12 cellular contexts compared by ENCODE assay signal in genomic region chr14:100191584-100192249, GRCh38. TPM values are rescaled to one million over a fixed set of nuclear protein-coding genes. Genes with fewer than 3 reads are reported as not detected.
A peak's percentile ranks its signal among the peaks of the same experiment; 100 is the strongest.
DNase-seq lines count a peak whose midpoint lies in the region; ATAC-seq and TF ChIP-seq lines count a peak whose summit lies in the region.
"Had no signal": no experiment of that assay in that cellular context is flagged by ENCODE, and none has a peak within 500 bp of the region (broad histone marks: within the 10 kb centered on the region; RNA-seq: fewer than 3 reads in every experiment).

No MANE protein-coding gene starts in this region.

- H3K23ac ChIP-seq in mesenchymal stem cell (ENCODE audit: low read length in 2 of 2) = no peak overlapping the region

- H3K36me3 Mint-ChIP-seq in activated naive CD4-positive, alpha-beta T cell treated with anti-CD3 and anti-CD28 coated beads for 36 hours (ENCODE audit: low read depth) = no peaks in the 10 kb centered on the region
- no peaks in the 10 kb centered on the region for H3K36me3 Mint-ChIP-seq in activated naive CD8-positive, alpha-beta T cell treated with anti-CD3 and anti-CD28 coated beads, Interleukin-2, amount 10 ng/mL, durations not matched to agents 7 days and 5 days
- H3K36me3 Mint-ChIP-seq: naive B cell had no signal

- DNase-seq in activated naive CD4-positive, alpha-beta T cell treated with anti-CD3 and anti-CD28 coated beads for 36 hours = no peak
- DNase-seq in activated naive CD4-positive, alpha-beta T cell (lab: John Stamatoyannopoulos, UW) = no peak
- DNase-seq in activated naive CD8-positive, alpha-beta T cell treated with anti-CD3 and anti-CD28 coated beads, Interleukin-2, amount 10 ng/mL, durations not matched to agents 7 days and 5 days = no peak
- no peak for DNase-seq in mesenchymal stem cell
- DNase-seq in tibial nerve (ENCODE audit: low spot score in 2 of 2) = no peak
- DNase-seq in D341Med (ENCODE audit: low spot score) = no peak
- no peak for DNase-seq in GM19238 (ENCODE audit: insufficient read length, low spot score)
- DNase-seq: KG1; naive B cell; stimulated activated CD4-positive, alpha-beta T cell treated with anti-CD3 and anti-CD28 coated beads, Interleukin-4, amount 100 ng/mL, for 4 hours had no signal

- ATAC-seq in activated naive CD8-positive, alpha-beta T cell treated with anti-CD3 and anti-CD28 coated beads, Interleukin-2, amount 10 ng/mL, durations not matched to agents 7 days and 5 days (ENCODE audit: low read depth) = no peak
- no peak for ATAC-seq in GM21360 (IDR thresholded peaks at IDR 0.05; ENCODE audit: unreplicated experiment)

- CTCF ChIA-PET in activated naive CD4-positive, alpha-beta T cell treated with anti-CD3 and anti-CD28 coated beads for 36 hours (lab: Charles Lee) = interaction anchor here (0.7 to 4.1 kb wide), 20 partner anchors 7 to 396 kb away, joined by 3 to 39 read pairs (median 4); no protein-coding TSS in a partner anchor

- peaks cover 10% of the 10 kb centered on the region for H3K4me1 Mint-ChIP-seq in activated naive CD4-positive, alpha-beta T cell treated with anti-CD3 and anti-CD28 coated beads for 36 hours (ENCODE audit: low read depth)
- H3K4me1 Mint-ChIP-seq in activated naive CD8-positive, alpha-beta T cell treated with anti-CD3 and anti-CD28 coated beads, Interleukin-2, amount 10 ng/mL, durations not matched to agents 7 days and 5 days = peaks cover 8% of the 10 kb centered on the region

- TF ChIP-seq EP300 in tibial nerve (IDR thresholded peaks at IDR 0.05) = no peak

- peaks cover 10% of the 10 kb centered on the region for H3K4me1 ChIP-seq in mesenchymal stem cell (ENCODE audit: control insufficient read depth, insufficient read depth, low read depth, low read length)
- peaks cover 0 to 22% (median 7%) of the 10 kb centered on the region in 4 donors for H3K4me1 ChIP-seq in tibial nerve

- H3K9ac ChIP-seq in mesenchymal stem cell (ENCODE audit: low read length) = peak overlapping the region; percentile 90

- no peak overlapping the region for H3K14ac ChIP-seq in mesenchymal stem cell (ENCODE audit: low read length in 2 of 2)

- no peak for TF ChIP-seq POLR2A in tibial nerve (IDR thresholded peaks at IDR 0.05)

- H3K4me3 Mint-ChIP-seq in activated naive CD4-positive, alpha-beta T cell treated with anti-CD3 and anti-CD28 coated beads for 36 hours = peak overlapping the region; percentile 71
- no peak overlapping the region for H3K4me3 Mint-ChIP-seq in activated naive CD8-positive, alpha-beta T cell treated with anti-CD3 and anti-CD28 coated beads, Interleukin-2, amount 10 ng/mL, durations not matched to agents 7 days and 5 days

- H2AFZ ChIP-seq in mesenchymal stem cell (ENCODE audit: low read depth, low read length) = no peak overlapping the region

- H3K79me1 ChIP-seq in mesenchymal stem cell (replicated peaks; ENCODE audit: low read length, poor library complexity, severe bottlenecking) = no peaks in the 10 kb centered on the region

- 95% methylated on average over 11 of the region's 14 CpGs for WGBS in mesenchymal stem cell
- WGBS in tibial nerve, 2 donors = 76 to 77% methylated on average over 14 of the region's 14 CpGs

- H3K4me2 ChIP-seq in mesenchymal stem cell (ENCODE audit: low read length, poor library complexity, severe bottlenecking) = no peak overlapping the region

- no peak overlapping the region for H2AK5ac ChIP-seq in mesenchymal stem cell (ENCODE audit: low read length, severe bottlenecking)

- no peak overlapping the region for H2BK12ac ChIP-seq in mesenchymal stem cell (ENCODE audit: low read length in 2 of 2)

- intact Hi-C loops in activated naive CD4-positive, alpha-beta T cell treated with anti-CD3 and anti-CD28 coated beads for 36 hours (cut with micrococcal nuclease) = loop anchor here (2.0 to 5.0 kb wide), 4 partner anchors 33 to 399 kb away; partner anchors contain the start of genes DEGS2 and EML1

- no peak overlapping the region for H3K4ac ChIP-seq in mesenchymal stem cell (ENCODE audit: low read depth in 1 of 2, low read length in 2 of 2)

- H3K9me3 ChIP-seq in mesenchymal stem cell (ENCODE audit: control insufficient read depth, low read length) (no peaks in the 10 kb centered on the region), tibial nerve (no peaks in the 10 kb centered on the region)
- H3K9me3 ChIP-seq: SJSA1 had no signal

- H3K27ac Mint-ChIP-seq in activated naive CD4-positive, alpha-beta T cell treated with anti-CD3 and anti-CD28 coated beads for 36 hours = no peak overlapping the region
- H3K27ac Mint-ChIP-seq in activated naive CD8-positive, alpha-beta T cell treated with anti-CD3 and anti-CD28 coated beads, Interleukin-2, amount 10 ng/mL, durations not matched to agents 7 days and 5 days = peak overlapping the region; percentile 30

- POLR2A ChIA-PET in activated naive CD8-positive, alpha-beta T cell treated with anti-CD3 and anti-CD28 coated beads, Interleukin-2, amount 10 ng/mL, durations not matched to agents 7 days and 5 days (lab: Charles Lee) = interaction anchor here (1.8 to 3.7 kb wide), 4 partner anchors 30 to 130 kb away, joined by 3 to 31 read pairs (median 12); no protein-coding TSS in a partner anchor

- no peak overlapping the region for H3K27ac ChIP-seq in mesenchymal stem cell (ENCODE audit: low read length, poor library complexity, severe bottlenecking)
- H3K27ac ChIP-seq in tibial nerve = peak overlapping the region in 3 of 4 donors; percentile 91 to 94 (median 92)

- TF ChIP-seq CTCF in tibial nerve (IDR thresholded peaks at IDR 0.05) = no peak

- H3K18ac ChIP-seq in mesenchymal stem cell (ENCODE audit: low read depth in 1 of 2, low read length in 2 of 2) = no peak overlapping the region

- no peaks in the 10 kb centered on the region for H3K27me3 ChIP-seq in mesenchymal stem cell (ENCODE audit: control insufficient read depth in 1 of 2, insufficient read depth in 1 of 2, low read length in 2 of 2)
- H3K27me3 ChIP-seq in tibial nerve = no peaks in the 10 kb centered on the region
- H3K27me3 ChIP-seq: SJSA1 had no signal

- H4K8ac ChIP-seq in mesenchymal stem cell (ENCODE audit: low read length) = no peak overlapping the region

- H2BK15ac ChIP-seq in mesenchymal stem cell (ENCODE audit: low read depth, poor library complexity, severe bottlenecking) = no peak overlapping the region

- H3K4me3 ChIP-seq in mesenchymal stem cell (ENCODE audit: insufficient read depth in 1 of 2, low read depth in 1 of 2, low read length in 2 of 2) (peak overlapping the region in 1 of 2 experiments; percentile 79), tibial nerve (no peak overlapping the region)

- H2BK120ac ChIP-seq in mesenchymal stem cell (ENCODE audit: low read depth, low read length) = peak overlapping the region; percentile 52

- H3K27me3 Mint-ChIP-seq in activated naive CD4-positive, alpha-beta T cell treated with anti-CD3 and anti-CD28 coated beads for 36 hours (ENCODE audit: low read depth) = no peaks in the 10 kb centered on the region
- H3K27me3 Mint-ChIP-seq in activated naive CD8-positive, alpha-beta T cell treated with anti-CD3 and anti-CD28 coated beads, Interleukin-2, amount 10 ng/mL, durations not matched to agents 7 days and 5 days = no peaks in the 10 kb centered on the region
- H3K27me3 Mint-ChIP-seq: naive B cell had no signal

- no peaks in the 10 kb centered on the region for H3K9me3 Mint-ChIP-seq in activated naive CD4-positive, alpha-beta T cell treated with anti-CD3 and anti-CD28 coated beads for 36 hours
- no peaks in the 10 kb centered on the region for H3K9me3 Mint-ChIP-seq in activated naive CD8-positive, alpha-beta T cell treated with anti-CD3 and anti-CD28 coated beads, Interleukin-2, amount 10 ng/mL, durations not matched to agents 7 days and 5 days
- H3K9me3 Mint-ChIP-seq: naive B cell had no signal

- H4K91ac ChIP-seq in mesenchymal stem cell (ENCODE audit: low read length) = no peak overlapping the region

- no peak overlapping the region for H2BK5ac ChIP-seq in mesenchymal stem cell (ENCODE audit: low read depth, low read length, poor library complexity, severe bottlenecking)

- H3K36me3 ChIP-seq in mesenchymal stem cell (ENCODE audit: control insufficient read depth in 1 of 2, insufficient read depth in 2 of 2, low read depth in 1 of 2, low read length in 2 of 2) = no peaks in the 10 kb centered on the region
- H3K36me3 ChIP-seq in tibial nerve = no peaks in the 10 kb centered on the region
- H3K36me3 ChIP-seq: SJSA1 had no signal

RNA-seq across cellular contexts. Expression of gene DEGS2, which starts 32.3 kb away (rescaled TPM):
- total RNA-seq in activated naive CD4-positive, alpha-beta T cell treated with anti-CD3 and anti-CD28 coated beads for 36 hours = under 1 TPM; 0.52 to 0.99 TPM
- under 1 TPM; 0.14 to 0.28 TPM for total RNA-seq in activated naive CD8-positive, alpha-beta T cell treated with anti-CD3 and anti-CD28 coated beads, Interleukin-2, amount 10 ng/mL, durations not matched to agents 7 days and 5 days
- polyA plus RNA-seq in mesenchymal stem cell (2013, experiment 1 of 2) = not detected
- not detected for polyA plus RNA-seq in mesenchymal stem cell (2013, experiment 2 of 2)
- total RNA-seq in tibial nerve = 1 to 10 TPM; 1.3 to 5.1 (median 1.8) TPM
- total RNA-seq: SJSA1 had no signal

RNA-seq across cellular contexts. Expression of gene YY1, which starts 47.2 kb away (rescaled TPM):
- 10 to 100 TPM; 82.4 to 85.0 TPM for total RNA-seq in activated naive CD4-positive, alpha-beta T cell treated with anti-CD3 and anti-CD28 coated beads for 36 hours
- 10 to 100 TPM; 86.4 to 89.6 TPM for total RNA-seq in activated naive CD8-positive, alpha-beta T cell treated with anti-CD3 and anti-CD28 coated beads, Interleukin-2, amount 10 ng/mL, durations not matched to agents 7 days and 5 days
- 111 TPM for polyA plus RNA-seq in mesenchymal stem cell (2013, experiment 1 of 2)
- polyA plus RNA-seq in mesenchymal stem cell (2013, experiment 2 of 2) = 112 TPM
- total RNA-seq in tibial nerve = 10 to 100 TPM; 55.9 to 60.3 (median 58.7) TPM
